ENCODE assay signal across 1 cellular context in the genomic region with DNA sequence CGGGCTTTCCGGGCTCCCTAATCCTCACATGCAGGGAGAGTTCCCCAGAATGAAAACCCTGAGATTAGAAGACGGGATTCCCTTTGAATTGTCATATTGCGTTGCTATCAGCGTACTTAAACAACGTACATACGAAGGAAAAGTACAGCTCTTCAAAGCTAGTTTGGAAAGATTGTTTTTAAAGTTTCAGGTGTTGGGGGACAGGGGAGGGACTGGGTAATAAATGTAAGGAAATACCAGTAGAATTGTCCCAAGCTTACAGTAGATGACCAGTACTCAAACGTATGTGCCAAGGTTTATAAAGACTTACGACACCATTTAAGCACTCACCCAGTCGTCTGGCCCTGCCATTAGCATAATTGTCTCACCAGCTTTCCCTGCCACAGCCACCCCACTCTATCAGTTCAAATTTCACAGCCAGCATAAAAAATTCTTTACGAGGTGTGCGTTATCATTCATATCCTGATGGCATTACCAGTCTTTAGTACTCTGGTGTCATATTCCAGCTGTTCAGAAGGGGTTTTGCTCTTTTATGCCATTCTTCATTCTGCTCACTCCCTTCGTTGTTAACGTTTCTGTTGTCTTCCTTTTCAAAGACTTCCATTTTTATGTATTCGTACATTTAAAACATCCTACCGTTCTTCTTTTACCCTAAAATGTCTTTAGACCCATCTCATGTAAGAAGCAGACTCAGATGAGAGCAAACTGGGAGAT.
TF ChIP-seq lines count a peak whose summit lies in the region.

No MANE protein-coding gene starts in this region.

TF ChIP-seq in HEK293, 187 proteins besides CTCF, POLR2A, EP300 and RAD21 (continued from another document and continues in another):
- TF ChIP-seq ZSCAN4 (tag by site-specific recombination; IDR thresholded peaks at IDR 0.05): no peak
- TF ChIP-seq GLI2 (tag by site-specific recombination; IDR thresholded peaks at IDR 0.05; ENCODE audit: borderline replicate concordance, low read depth): no peak
- no peak for TF ChIP-seq ZNF747 (tag by site-specific recombination; IDR thresholded peaks at IDR 0.05)
- no peak for TF ChIP-seq ZNF623 (tag by site-specific recombination; IDR thresholded peaks at IDR 0.05)
- no peak for TF ChIP-seq MEIS1 (CRISPR knock-in tag; IDR thresholded peaks at IDR 0.05; ENCODE audit: borderline replicate concordance)
- no peak for TF ChIP-seq BCL6B (tag by site-specific recombination; IDR thresholded peaks at IDR 0.05)
- no peak for TF ChIP-seq ZNF169 (tag by site-specific recombination; IDR thresholded peaks at IDR 0.05)
- TF ChIP-seq, protein P1, sequence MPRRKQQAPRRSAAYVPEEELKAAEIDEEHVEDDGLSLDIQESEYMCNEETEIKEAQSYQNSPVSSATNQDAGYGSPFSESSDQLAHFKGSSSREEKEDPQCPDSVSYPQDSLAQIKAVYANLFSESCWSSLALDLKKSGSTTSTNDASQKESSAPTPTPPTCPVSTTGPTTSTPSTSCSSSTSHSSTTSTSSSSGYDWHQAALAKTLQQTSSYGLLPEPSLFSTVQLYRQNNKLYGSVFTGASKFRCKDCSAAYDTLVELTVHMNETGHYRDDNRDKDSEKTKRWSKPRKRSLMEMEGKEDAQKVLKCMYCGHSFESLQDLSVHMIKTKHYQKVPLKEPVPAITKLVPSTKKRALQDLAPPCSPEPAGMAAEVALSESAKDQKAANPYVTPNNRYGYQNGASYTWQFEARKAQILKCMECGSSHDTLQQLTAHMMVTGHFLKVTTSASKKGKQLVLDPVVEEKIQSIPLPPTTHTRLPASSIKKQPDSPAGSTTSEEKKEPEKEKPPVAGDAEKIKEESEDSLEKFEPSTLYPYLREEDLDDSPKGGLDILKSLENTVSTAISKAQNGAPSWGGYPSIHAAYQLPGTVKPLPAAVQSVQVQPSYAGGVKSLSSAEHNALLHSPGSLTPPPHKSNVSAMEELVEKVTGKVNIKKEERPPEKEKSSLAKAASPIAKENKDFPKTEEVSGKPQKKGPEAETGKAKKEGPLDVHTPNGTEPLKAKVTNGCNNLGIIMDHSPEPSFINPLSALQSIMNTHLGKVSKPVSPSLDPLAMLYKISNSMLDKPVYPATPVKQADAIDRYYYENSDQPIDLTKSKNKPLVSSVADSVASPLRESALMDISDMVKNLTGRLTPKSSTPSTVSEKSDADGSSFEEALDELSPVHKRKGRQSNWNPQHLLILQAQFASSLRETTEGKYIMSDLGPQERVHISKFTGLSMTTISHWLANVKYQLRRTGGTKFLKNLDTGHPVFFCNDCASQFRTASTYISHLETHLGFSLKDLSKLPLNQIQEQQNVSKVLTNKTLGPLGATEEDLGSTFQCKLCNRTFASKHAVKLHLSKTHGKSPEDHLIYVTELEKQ (tag by site-specific recombination; IDR thresholded peaks at IDR 0.05; ENCODE audit: borderline replicate concordance): peak; percentile 83; the same call in 1 of the 2 replicates
- no peak for TF ChIP-seq ZNF19 (tag by site-specific recombination; IDR thresholded peaks at IDR 0.05; ENCODE audit: low read depth)
- no peak for TF ChIP-seq YY1 (tag by site-specific recombination; IDR thresholded peaks at IDR 0.05)
- TF ChIP-seq ZBTB17 (tag by site-specific recombination; IDR thresholded peaks at IDR 0.05): no peak; the same call in 1 of the 2 replicates
- no peak for TF ChIP-seq ZNF274 (IDR thresholded peaks at IDR 0.05; ENCODE audit: low read length)
- TF ChIP-seq ZNF274 (tag by site-specific recombination; IDR thresholded peaks at IDR 0.05; ENCODE audit: borderline replicate concordance): no peak
- TF ChIP-seq ZNF416 (tag by site-specific recombination; IDR thresholded peaks at IDR 0.05): no peak
- no peak for TF ChIP-seq ZNF174 (tag by site-specific recombination; IDR thresholded peaks at IDR 0.05)
- TF ChIP-seq ZNF221 (tag by site-specific recombination; IDR thresholded peaks at IDR 0.05; ENCODE audit: borderline replicate concordance): no peak
- peak; percentile 98 for TF ChIP-seq PRDM6 (tag by site-specific recombination; IDR thresholded peaks at IDR 0.05)
- TF ChIP-seq ZNF23 (tag by site-specific recombination; IDR thresholded peaks at IDR 0.05; ENCODE audit: borderline replicate concordance): no peak
- TF ChIP-seq ZNF2 (tag by site-specific recombination; IDR thresholded peaks at IDR 0.05): no peak; the same call in 1 of the 2 replicates
- no peak for TF ChIP-seq ZNF423 (tag by site-specific recombination; IDR thresholded peaks at IDR 0.05)
- TF ChIP-seq REST (tag by site-specific recombination; IDR thresholded peaks at IDR 0.05): no peak
- TF ChIP-seq ZNF585B (tag by site-specific recombination; IDR thresholded peaks at IDR 0.05): no peak
- no peak for TF ChIP-seq ZNF433 (tag by site-specific recombination; IDR thresholded peaks at IDR 0.05; ENCODE audit: low read depth)
- no peak for TF ChIP-seq ZNF426 (tag by site-specific recombination; IDR thresholded peaks at IDR 0.05)
- no peak for TF ChIP-seq ZNF792 (tag by site-specific recombination; IDR thresholded peaks at IDR 0.05)
- TF ChIP-seq, protein P2, sequence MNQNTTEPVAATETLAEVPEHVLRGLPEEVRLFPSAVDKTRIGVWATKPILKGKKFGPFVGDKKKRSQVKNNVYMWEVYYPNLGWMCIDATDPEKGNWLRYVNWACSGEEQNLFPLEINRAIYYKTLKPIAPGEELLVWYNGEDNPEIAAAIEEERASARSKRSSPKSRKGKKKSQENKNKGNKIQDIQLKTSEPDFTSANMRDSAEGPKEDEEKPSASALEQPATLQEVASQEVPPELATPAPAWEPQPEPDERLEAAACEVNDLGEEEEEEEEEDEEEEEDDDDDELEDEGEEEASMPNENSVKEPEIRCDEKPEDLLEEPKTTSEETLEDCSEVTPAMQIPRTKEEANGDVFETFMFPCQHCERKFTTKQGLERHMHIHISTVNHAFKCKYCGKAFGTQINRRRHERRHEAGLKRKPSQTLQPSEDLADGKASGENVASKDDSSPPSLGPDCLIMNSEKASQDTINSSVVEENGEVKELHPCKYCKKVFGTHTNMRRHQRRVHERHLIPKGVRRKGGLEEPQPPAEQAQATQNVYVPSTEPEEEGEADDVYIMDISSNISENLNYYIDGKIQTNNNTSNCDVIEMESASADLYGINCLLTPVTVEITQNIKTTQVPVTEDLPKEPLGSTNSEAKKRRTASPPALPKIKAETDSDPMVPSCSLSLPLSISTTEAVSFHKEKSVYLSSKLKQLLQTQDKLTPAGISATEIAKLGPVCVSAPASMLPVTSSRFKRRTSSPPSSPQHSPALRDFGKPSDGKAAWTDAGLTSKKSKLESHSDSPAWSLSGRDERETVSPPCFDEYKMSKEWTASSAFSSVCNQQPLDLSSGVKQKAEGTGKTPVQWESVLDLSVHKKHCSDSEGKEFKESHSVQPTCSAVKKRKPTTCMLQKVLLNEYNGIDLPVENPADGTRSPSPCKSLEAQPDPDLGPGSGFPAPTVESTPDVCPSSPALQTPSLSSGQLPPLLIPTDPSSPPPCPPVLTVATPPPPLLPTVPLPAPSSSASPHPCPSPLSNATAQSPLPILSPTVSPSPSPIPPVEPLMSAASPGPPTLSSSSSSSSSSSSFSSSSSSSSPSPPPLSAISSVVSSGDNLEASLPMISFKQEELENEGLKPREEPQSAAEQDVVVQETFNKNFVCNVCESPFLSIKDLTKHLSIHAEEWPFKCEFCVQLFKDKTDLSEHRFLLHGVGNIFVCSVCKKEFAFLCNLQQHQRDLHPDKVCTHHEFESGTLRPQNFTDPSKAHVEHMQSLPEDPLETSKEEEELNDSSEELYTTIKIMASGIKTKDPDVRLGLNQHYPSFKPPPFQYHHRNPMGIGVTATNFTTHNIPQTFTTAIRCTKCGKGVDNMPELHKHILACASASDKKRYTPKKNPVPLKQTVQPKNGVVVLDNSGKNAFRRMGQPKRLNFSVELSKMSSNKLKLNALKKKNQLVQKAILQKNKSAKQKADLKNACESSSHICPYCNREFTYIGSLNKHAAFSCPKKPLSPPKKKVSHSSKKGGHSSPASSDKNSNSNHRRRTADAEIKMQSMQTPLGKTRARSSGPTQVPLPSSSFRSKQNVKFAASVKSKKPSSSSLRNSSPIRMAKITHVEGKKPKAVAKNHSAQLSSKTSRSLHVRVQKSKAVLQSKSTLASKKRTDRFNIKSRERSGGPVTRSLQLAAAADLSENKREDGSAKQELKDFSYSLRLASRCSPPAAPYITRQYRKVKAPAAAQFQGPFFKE (tag by site-specific recombination; IDR thresholded peaks at IDR 0.05; ENCODE audit: borderline replicate concordance): no peak
- TF ChIP-seq ATF2 (tag by site-specific recombination; IDR thresholded peaks at IDR 0.05; ENCODE audit: low read depth): peak; percentile 69
- no peak for TF ChIP-seq PRDM1 (tag by site-specific recombination; IDR thresholded peaks at IDR 0.05)
- TF ChIP-seq ZEB2 (tag by site-specific recombination; IDR thresholded peaks at IDR 0.05): peak; percentile 82
- TF ChIP-seq REPIN1 (tag by site-specific recombination; IDR thresholded peaks at IDR 0.05; ENCODE audit: low read depth): no peak
- no peak for TF ChIP-seq ZNF514 (tag by site-specific recombination; IDR thresholded peaks at IDR 0.05)
- TF ChIP-seq ZNF580 (tag by site-specific recombination; IDR thresholded peaks at IDR 0.05): peak; percentile 33; the same call in 1 of the 2 replicates
- TF ChIP-seq TCF7L2 (IDR thresholded peaks at IDR 0.05; ENCODE audit: borderline replicate concordance, low read depth, low read length): no peak
- TF ChIP-seq TRIM28 (IDR thresholded peaks at IDR 0.05; ENCODE audit: borderline replicate concordance, low read length): no peak; the same call in 1 of the 2 replicates
- no peak; the same call in 1 of the 2 replicates for TF ChIP-seq KLF1 (tag by site-specific recombination; IDR thresholded peaks at IDR 0.05)
- no peak for TF ChIP-seq ZNF654 (tag by site-specific recombination; IDR thresholded peaks at IDR 0.05; ENCODE audit: low read depth)
- TF ChIP-seq ZNF48 (tag by site-specific recombination; IDR thresholded peaks at IDR 0.05): no peak
- no peak for TF ChIP-seq ZNF146 (tag by site-specific recombination; IDR thresholded peaks at IDR 0.05)
- TF ChIP-seq ZNF544 (tag by site-specific recombination; IDR thresholded peaks at IDR 0.05): no peak
- TF ChIP-seq ZNF114 (tag by site-specific recombination; IDR thresholded peaks at IDR 0.05): no peak
